In genomic region chr6:27892596-27893058, GRCh38 we compare ENCODE assay signal across 8 cellular contexts. TPM values are rescaled to one million over a fixed set of nuclear protein-coding genes. Genes with fewer than 3 reads are reported as not detected.
A peak's percentile ranks its signal among the peaks of the same experiment; 100 is the strongest.
DNase-seq lines count a peak whose midpoint lies in the region; ATAC-seq and TF ChIP-seq lines count a peak whose summit lies in the region.

No MANE protein-coding gene starts in this region.

- peaks cover 0 to 49% (median 28%) of the 10 kb centered on the region in 9 donors for H3K4me1 ChIP-seq in heart right ventricle
- peaks cover 0 to 10% of the 10 kb centered on the region in 2 donors for H3K4me1 ChIP-seq in ascending aorta
- H3K4me1 ChIP-seq in right lobe of liver = peaks cover 0 to 3% (median 0%) of the 10 kb centered on the region in 4 donors
- peaks cover 0 to 5% of the 10 kb centered on the region in 2 donors for H3K4me1 ChIP-seq in uterus

- 2 to 4% methylated on average over 27 of the region's 27 CpGs for WGBS in heart right ventricle, 2 donors
- WGBS in right lobe of liver (ENCODE audit: insufficient coverage, low coverage, low lambda C conversion rate, missing lambda C conversion rate) = under 1% methylated on average over 17 of the region's 27 CpGs

- intact Hi-C loops in heart right ventricle (cut with DNase I) (loop anchor here in 9 of 10 donors (5.0 to 10.0 kb wide), 11 partner anchors 55 to 768 kb away; partner anchors contain the start of gene ZNF184 (in 4 of the 9)), left cardiac atrium (cut with DNase I) (loop anchor here (10.0 kb wide), 3 partner anchors 78 to 708 kb away; partner anchors contain the start of gene ZNF184 (in 1 of the 2)), ascending aorta (cut with DNase I) (loop anchor here (5.0 to 10.0 kb wide), 4 partner anchors 80 to 972 kb away; partner anchors contain the start of gene ZNF391), right lobe of liver (cut with DNase I) (no loop called here), uterus (cut with DNase I; ENCODE audit: low total_unique reads) (loop anchor here (10.0 kb wide), 1 partner anchor 118 kb away; no protein-coding TSS in a partner anchor)

- H3K27me3 ChIP-seq in heart right ventricle (peaks cover under 1 to 54% (median 50%) of the 10 kb centered on the region in 7 donors), ascending aorta (no peaks in the 10 kb centered on the region), right lobe of liver (no peaks in the 10 kb centered on the region), uterus (peaks cover 22 to 42% of the 10 kb centered on the region in 2 donors)

- H3K9me3 ChIP-seq in heart right ventricle (no peaks in the 10 kb centered on the region), ascending aorta (no peaks in the 10 kb centered on the region), right lobe of liver (no peaks in the 10 kb centered on the region), uterus (no peaks in the 10 kb centered on the region)

- H3K36me3 ChIP-seq in heart right ventricle (no peaks in the 10 kb centered on the region), ascending aorta (no peaks in the 10 kb centered on the region), right lobe of liver (no peaks in the 10 kb centered on the region), uterus (no peaks in the 10 kb centered on the region)

- H3K4me3 ChIP-seq in heart right ventricle (peak overlapping the region; percentile 26 to 93 (median 64)), ascending aorta (peak overlapping the region; percentile 61 to 88), right lobe of liver (peak overlapping the region; percentile 71 to 73 (median 73)), uterus (peak overlapping the region; percentile 67 to 68)

- DNase-seq in heart right ventricle (no peak), left cardiac atrium (no peak), ascending aorta (ENCODE audit: low spot score in 2 of 2) (no peak), right lobe of liver (no peak), uterus (no peak), NCI-H1092 (lab: John Stamatoyannopoulos, UW) (no peak), GDM1 (lab: John Stamatoyannopoulos, UW) (no peak), kidney tubule cell (ENCODE audit: low spot score) (no peak)

- TF ChIP-seq POLR2A in right lobe of liver (IDR thresholded peaks at IDR 0.05) (no peak), uterus (IDR thresholded peaks at IDR 0.05) (no peak)

- no peak for ATAC-seq in heart right ventricle
- ATAC-seq in left cardiac atrium = no peak
- no peak for ATAC-seq in right lobe of liver

- TF ChIP-seq CTCF in heart right ventricle (IDR thresholded peaks at IDR 0.05) (no peak), ascending aorta (IDR thresholded peaks at IDR 0.05) (no peak), right lobe of liver (IDR thresholded peaks at IDR 0.05) (no peak), uterus (IDR thresholded peaks at IDR 0.05) (no peak)

- peak overlapping the region in 6 of 10 donors; percentile 17 to 92 (median 38) for H3K27ac ChIP-seq in heart right ventricle
- peak overlapping the region; percentile 51 to 58 for H3K27ac ChIP-seq in ascending aorta
- H3K27ac ChIP-seq in right lobe of liver = peak overlapping the region; percentile 52 to 71 (median 56)
- peak overlapping the region in 1 of 2 donors; percentile 13 for H3K27ac ChIP-seq in uterus

RNA-seq across cellular contexts. Expression of gene OR2B2, which starts 19.6 kb away (rescaled TPM):
- total RNA-seq in heart right ventricle = not detected
- not detected for polyA plus RNA-seq in heart right ventricle
- total RNA-seq in left cardiac atrium = not detected
- not detected for total RNA-seq in ascending aorta
- not detected for total RNA-seq in right lobe of liver
- not detected for total RNA-seq in uterus

Comparison
In these comparisons a context has a peak if more than half of its experiments do, and no peak if none do; other contexts are left out.
1. intact Hi-C loops: an anchor here in heart right ventricle (5.0 to 10.0 kb wide), left cardiac atrium (10.0 kb wide), ascending aorta (5.0 to 10.0 kb wide) and uterus (10.0 kb wide); none called in right lobe of liver.